Comparison of ENCODE assay signal across 8 cellular contexts in the genomic region with DNA sequence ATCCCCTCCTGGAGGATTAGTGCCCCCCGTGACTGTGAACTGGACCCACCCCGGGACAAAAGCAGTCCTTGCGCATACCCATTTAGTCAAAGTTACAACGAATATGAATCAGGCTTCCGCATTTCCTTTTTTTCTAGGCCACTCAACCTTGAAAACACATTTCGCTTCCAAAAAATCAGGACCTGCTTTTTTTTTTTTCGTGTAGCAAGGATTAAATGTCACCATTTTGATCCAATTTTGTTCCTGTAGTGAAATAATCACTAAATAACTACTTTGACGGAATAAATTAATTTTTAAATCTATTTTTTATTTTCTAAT. TPM values are rescaled to one million over a fixed set of nuclear protein-coding genes. Genes with fewer than 3 reads are reported as not detected.
DNase-seq lines count a peak whose midpoint lies in the region; ATAC-seq and TF ChIP-seq lines count a peak whose summit lies in the region.

No MANE protein-coding gene starts in this region.

- intact Hi-C loops in A673 (cut with micrococcal nuclease; ENCODE audit: unreplicated experiment), result no loop called here

- H3K9me3 ChIP-seq in A673 (ENCODE audit: low read depth, low read length, poor library complexity, severe bottlenecking) (no peaks in the 10 kb centered on the region), mucosa of rectum (ENCODE audit: control insufficient read depth in 2 of 2, low read length in 2 of 2) (no peaks in the 10 kb centered on the region)

- DNase-seq in A673 (ENCODE audit: low spot score), result no peak
- no peak for DNase-seq in HL-60 (ENCODE audit: low read depth in 1 of 2, low spot score in 1 of 2)
- no peak for DNase-seq in caudate nucleus (lab: John Stamatoyannopoulos, UW)
- no peak for DNase-seq in KG1 (lab: John Stamatoyannopoulos, UW)

- POLR2A ChIA-PET in A673 (lab: Charles Lee; ENCODE audit: low non-redundant PET), result no interaction called here

- H3K27me3 ChIP-seq in A673 (replicated peaks; ENCODE audit: insufficient read depth, low read depth, low read length, poor library complexity) (peaks cover 31% of the 10 kb centered on the region), HL-60 (ENCODE audit: insufficient read depth, poor library complexity, severe bottlenecking) (no peaks in the 10 kb centered on the region), mucosa of rectum (ENCODE audit: control insufficient read depth in 2 of 2, insufficient read depth in 2 of 2, low read length in 2 of 2) (no peaks in the 10 kb centered on the region)

- H3K36me3 ChIP-seq in A673 (ENCODE audit: insufficient read depth, low read length, poor library complexity, severe bottlenecking), result no peaks in the 10 kb centered on the region
- no peaks in the 10 kb centered on the region for H3K36me3 ChIP-seq in mucosa of rectum (ENCODE audit: control insufficient read depth in 2 of 2, insufficient read depth in 2 of 2, low read length in 2 of 2)

- H3K4me1 ChIP-seq in A673 (ENCODE audit: insufficient read depth, low read length, poor library complexity, severe bottlenecking), result peaks cover 9% of the 10 kb centered on the region
- peaks cover 3 to 4% of the 10 kb centered on the region in 2 donors for H3K4me1 ChIP-seq in mucosa of rectum (ENCODE audit: control insufficient read depth in 2 of 2, insufficient read depth in 2 of 2, low read length in 2 of 2)

- CTCF ChIA-PET in A673 (lab: Charles Lee), result no interaction called here

- H3K27ac ChIP-seq in A673 (ENCODE audit: low read depth, low read length, poor library complexity, severe bottlenecking), result no peak overlapping the region
- H3K27ac ChIP-seq in HL-60 (replicated peaks), result peak overlapping the region; percentile 66
- H3K27ac ChIP-seq in caudate nucleus (ENCODE audit: low read depth, low read length), result peak overlapping the region; percentile 93
- H3K27ac ChIP-seq in mucosa of rectum (ENCODE audit: low read depth in 2 of 2, low read length in 2 of 2), result peak overlapping the region; percentile 21 to 64

- BruUV-seq in A673 (replicated peaks; lab: Mats Ljungman, UMichigan), result no TSS peak

- H3K9ac ChIP-seq in mucosa of rectum (ENCODE audit: low read depth in 1 of 2, low read length in 2 of 2), result peak overlapping the region; percentile 18 to 76

- no peak for ATAC-seq in HG02623 (IDR thresholded peaks at IDR 0.05; ENCODE audit: unreplicated experiment)
- ATAC-seq in HG02852 (IDR thresholded peaks at IDR 0.05; ENCODE audit: unreplicated experiment), result no peak
- no peak for ATAC-seq in HG03097 (IDR thresholded peaks at IDR 0.05; ENCODE audit: low FRiP score, unreplicated experiment)

- TF ChIP-seq CTCF in A673 (conservative IDR thresholded peaks at IDR 0.05; ENCODE audit: low read depth, low read length) (no peak; the same call in 1 of the 2 replicates), HL-60 (IDR thresholded peaks at IDR 0.05; ENCODE audit: insufficient read depth, low read length) (no peak)

- peak overlapping the region; percentile 58 for H3K4me3 ChIP-seq in A673 (ENCODE audit: low read depth, low read length, poor library complexity, severe bottlenecking)
- H3K4me3 ChIP-seq in HL-60 (replicated peaks; ENCODE audit: insufficient read depth, low read length), result peak overlapping the region; percentile 69
- H3K4me3 ChIP-seq in mucosa of rectum (ENCODE audit: low read length in 2 of 2), result peak overlapping the region; percentile 82

RNA-seq across cellular contexts. Expression of a gene that starts 0.5 kb away (rescaled TPM):
- 0.88 and 1.0 TPM in 2 replicates for total RNA-seq in A673 (2021)

RNA-seq across cellular contexts. Expression of a gene that starts 59.6 kb away (rescaled TPM):
- 16.4 and 18.0 TPM in 2 replicates for total RNA-seq in A673 (2021)
